Comparison of ENCODE assay signal across 1 cellular context in the genomic region with DNA sequence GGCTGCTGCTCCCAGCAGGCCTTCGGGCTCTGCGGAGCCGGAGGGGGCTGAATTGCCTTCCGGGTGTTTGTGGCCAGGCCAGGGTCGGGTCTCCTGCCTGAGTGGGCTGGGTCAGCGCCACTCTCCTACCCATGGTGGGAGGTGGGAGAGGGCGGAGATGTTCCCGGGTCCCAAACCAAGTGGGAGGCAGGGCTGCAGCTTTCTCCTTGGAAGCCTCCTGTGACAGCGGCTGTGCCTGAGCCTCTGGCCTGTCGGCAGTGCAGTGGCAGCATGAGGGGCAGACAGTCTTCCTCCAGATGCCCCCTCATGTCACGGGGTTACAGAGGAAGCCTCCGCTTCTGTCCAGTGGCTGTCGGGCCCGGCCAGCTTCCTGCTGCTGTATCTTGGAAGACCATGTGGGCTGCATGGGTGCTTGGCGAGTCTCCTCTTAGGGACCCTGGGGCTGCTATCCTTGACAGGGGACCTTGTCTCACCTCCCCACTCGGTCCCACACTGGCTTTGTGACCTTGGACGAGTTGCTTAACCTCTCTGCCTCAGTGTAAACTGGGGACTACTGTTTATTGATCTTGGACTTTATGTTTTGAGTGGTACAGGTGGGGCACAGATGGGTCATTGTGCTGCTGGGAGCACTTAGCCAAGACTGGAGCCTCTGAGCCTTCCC.
TF ChIP-seq lines count a peak whose summit lies in the region.

No MANE protein-coding gene starts in this region.

TF ChIP-seq in GM23338, 12 proteins besides CTCF, POLR2A, EP300 and RAD21 (continued from another document):
- TF ChIP-seq, protein P1, sequence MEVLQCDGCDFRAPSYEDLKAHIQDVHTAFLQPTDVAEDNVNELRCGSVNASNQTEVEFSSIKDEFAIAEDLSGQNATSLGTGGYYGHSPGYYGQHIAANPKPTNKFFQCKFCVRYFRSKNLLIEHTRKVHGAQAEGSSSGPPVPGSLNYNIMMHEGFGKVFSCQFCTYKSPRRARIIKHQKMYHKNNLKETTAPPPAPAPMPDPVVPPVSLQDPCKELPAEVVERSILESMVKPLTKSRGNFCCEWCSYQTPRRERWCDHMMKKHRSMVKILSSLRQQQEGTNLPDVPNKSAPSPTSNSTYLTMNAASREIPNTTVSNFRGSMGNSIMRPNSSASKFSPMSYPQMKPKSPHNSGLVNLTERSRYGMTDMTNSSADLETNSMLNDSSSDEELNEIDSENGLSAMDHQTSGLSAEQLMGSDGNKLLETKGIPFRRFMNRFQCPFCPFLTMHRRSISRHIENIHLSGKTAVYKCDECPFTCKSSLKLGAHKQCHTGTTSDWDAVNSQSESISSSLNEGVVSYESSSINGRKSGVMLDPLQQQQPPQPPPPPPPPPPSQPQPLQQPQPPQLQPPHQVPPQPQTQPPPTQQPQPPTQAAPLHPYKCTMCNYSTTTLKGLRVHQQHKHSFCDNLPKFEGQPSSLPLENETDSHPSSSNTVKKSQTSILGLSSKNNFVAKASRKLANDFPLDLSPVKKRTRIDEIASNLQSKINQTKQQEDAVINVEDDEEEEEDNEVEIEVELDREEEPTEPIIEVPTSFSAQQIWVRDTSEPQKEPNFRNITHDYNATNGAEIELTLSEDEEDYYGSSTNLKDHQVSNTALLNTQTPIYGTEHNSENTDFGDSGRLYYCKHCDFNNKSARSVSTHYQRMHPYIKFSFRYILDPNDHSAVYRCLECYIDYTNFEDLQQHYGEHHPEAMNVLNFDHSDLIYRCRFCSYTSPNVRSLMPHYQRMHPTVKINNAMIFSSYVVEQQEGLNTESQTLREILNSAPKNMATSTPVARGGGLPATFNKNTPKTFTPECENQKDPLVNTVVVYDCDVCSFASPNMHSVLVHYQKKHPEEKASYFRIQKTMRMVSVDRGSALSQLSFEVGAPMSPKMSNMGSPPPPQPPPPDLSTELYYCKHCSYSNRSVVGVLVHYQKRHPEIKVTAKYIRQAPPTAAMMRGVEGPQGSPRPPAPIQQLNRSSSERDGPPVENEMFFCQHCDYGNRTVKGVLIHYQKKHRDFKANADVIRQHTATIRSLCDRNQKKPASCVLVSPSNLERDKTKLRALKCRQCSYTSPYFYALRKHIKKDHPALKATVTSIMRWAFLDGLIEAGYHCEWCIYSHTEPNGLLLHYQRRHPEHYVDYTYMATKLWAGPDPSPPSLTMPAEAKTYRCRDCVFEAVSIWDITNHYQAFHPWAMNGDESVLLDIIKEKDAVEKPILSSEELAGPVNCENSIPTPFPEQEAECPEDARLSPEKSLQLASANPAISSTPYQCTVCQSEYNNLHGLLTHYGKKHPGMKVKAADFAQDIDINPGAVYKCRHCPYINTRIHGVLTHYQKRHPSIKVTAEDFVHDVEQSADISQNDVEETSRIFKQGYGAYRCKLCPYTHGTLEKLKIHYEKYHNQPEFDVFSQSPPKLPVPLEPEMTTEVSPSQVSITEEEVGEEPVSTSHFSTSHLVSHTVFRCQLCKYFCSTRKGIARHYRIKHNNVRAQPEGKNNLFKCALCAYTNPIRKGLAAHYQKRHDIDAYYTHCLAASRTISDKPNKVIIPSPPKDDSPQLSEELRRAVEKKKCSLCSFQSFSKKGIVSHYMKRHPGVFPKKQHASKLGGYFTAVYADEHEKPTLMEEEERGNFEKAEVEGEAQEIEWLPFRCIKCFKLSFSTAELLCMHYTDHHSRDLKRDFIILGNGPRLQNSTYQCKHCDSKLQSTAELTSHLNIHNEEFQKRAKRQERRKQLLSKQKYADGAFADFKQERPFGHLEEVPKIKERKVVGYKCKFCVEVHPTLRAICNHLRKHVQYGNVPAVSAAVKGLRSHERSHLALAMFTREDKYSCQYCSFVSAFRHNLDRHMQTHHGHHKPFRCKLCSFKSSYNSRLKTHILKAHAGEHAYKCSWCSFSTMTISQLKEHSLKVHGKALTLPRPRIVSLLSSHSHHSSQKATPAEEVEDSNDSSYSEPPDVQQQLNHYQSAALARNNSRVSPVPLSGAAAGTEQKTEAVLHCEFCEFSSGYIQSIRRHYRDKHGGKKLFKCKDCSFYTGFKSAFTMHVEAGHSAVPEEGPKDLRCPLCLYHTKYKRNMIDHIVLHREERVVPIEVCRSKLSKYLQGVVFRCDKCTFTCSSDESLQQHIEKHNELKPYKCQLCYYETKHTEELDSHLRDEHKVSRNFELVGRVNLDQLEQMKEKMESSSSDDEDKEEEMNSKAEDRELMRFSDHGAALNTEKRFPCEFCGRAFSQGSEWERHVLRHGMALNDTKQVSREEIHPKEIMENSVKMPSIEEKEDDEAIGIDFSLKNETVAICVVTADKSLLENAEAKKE (CRISPR knock-in tag; IDR thresholded peaks at IDR 0.05) = no peak
